ENCODE assay signal across 1 cellular context in the genomic region with DNA sequence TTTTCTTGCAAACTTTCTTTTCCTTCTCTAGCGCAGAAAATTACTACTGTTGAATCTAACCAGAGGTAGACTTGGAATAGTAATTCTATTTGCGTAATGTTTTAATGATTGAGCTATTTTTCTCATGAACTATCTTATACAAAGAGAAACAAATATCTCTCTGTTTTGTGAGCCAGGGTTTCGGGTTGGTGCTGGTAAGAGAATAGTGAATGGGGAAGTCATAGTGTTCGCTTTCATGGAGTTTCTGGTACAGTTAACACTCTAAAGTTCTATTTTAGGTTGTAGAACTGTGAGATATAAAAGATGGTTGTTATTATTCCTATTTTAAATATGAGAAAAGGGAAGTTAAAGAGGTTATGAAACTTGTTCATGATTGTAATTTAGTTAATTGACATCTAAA.
TF ChIP-seq lines count a peak whose summit lies in the region.

No MANE protein-coding gene starts in this region.

TF ChIP-seq in endothelial cell of umbilical vein, 7 proteins besides CTCF, POLR2A, EP300 and RAD21 (continued from another document):
- TF ChIP-seq, protein P1, sequence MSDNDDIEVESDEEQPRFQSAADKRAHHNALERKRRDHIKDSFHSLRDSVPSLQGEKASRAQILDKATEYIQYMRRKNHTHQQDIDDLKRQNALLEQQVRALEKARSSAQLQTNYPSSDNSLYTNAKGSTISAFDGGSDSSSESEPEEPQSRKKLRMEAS (IDR thresholded peaks at IDR 0.05; ENCODE audit: insufficient read depth, insufficient read length): no peak
- TF ChIP-seq EZH2 (IDR thresholded peaks at IDR 0.05; ENCODE audit: borderline replicate concordance, low read depth, low read length, severe bottlenecking) (no peak), MYC (IDR thresholded peaks at IDR 0.05; ENCODE audit: low read depth, low read length) (no peak), GATA2 (IDR thresholded peaks at IDR 0.05; ENCODE audit: insufficient read depth, insufficient read length, low read depth, low read length) (no peak), JUN (IDR thresholded peaks at IDR 0.05; ENCODE audit: borderline replicate concordance, insufficient read depth, insufficient read length, low read depth) (no peak)
